8 cellular contexts compared by ENCODE assay signal in the genomic region with DNA sequence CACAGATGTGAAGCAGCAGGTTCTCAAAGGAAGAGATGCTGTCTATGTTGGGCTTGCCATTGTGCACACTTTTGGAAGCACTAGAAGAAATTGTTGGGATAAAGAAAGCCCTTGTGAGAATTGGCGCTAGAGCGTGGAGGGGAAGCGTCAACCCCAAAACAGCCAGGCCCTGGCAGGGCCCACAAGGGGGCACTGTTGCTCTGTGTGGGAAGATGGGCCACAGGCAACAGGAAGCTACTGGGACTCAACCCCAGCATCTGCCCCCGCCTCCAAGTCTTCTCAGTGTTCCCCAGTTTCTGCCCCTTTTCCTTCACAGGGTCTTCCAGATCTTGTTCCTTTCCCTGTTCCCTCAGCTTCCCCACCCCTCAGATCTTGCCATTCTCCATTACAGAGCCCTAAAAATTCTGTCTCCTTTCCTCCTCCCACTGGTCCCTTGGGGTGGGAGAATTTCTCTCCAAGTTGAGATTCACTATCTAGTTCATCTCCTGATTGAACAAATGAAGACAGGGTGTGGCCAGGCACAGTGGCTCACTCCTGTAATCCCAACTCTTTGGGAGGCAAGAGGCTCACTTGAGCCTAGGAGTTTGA.
DNase-seq lines count a peak whose midpoint lies in the region; ATAC-seq and TF ChIP-seq lines count a peak whose summit lies in the region.

No MANE protein-coding gene starts in this region.

- ATAC-seq in HG03354 (IDR thresholded peaks at IDR 0.05; ENCODE audit: poor library complexity, severe bottlenecking, unreplicated experiment) (peak; percentile 86), Right ventricle myocardium inferior (peak; percentile 80)

- intact Hi-C loops in Right ventricle myocardium inferior (cut with DNase I), result loop anchor here (1.0 kb wide), 1 partner anchor 75 kb away; no protein-coding TSS in a partner anchor

- TF ChIP-seq CTCF in 22Rv1 (IDR thresholded peaks at IDR 0.05) (peak; percentile 75), GM12875 (IDR thresholded peaks at IDR 0.05; ENCODE audit: borderline replicate concordance, insufficient read depth, low read depth, low read length) (peak; percentile 95), retinal pigment epithelial cell (conservative IDR thresholded peaks at IDR 0.05; ENCODE audit: low read depth, low read length) (peak; percentile 81)

- no peak overlapping the region for H3K4me3 ChIP-seq in GM12875 (ENCODE audit: low read depth, low read length)
- H3K4me3 ChIP-seq in retinal pigment epithelial cell (ENCODE audit: low read length), result no peak overlapping the region

- no peak overlapping the region for H3K27ac ChIP-seq in 22Rv1

- in situ Hi-C loops in SK-MEL-5 (cut with HindIII; ENCODE audit: low pct_unique_long_range_greater_than_20kb, low sequenced_read_pairs), result no loop called here

- DNase-seq in SK-MEL-5 (ENCODE audit: low read depth, low spot score), result peak; percentile 71
- DNase-seq in activated gamma-delta T cell treated with anti-CD3 and anti-CD28 coated beads, Interleukin-2, amount 50 U/mL, for 16 hours (ENCODE audit: low read depth), result peak; percentile 12
- DNase-seq in Right ventricle myocardium inferior (ENCODE audit: missing footprints), result peak; percentile 83
- DNase-seq in retinal pigment epithelial cell (ENCODE audit: low read depth), result no peak
- no peak for DNase-seq in DMS79 (lab: John Stamatoyannopoulos, UW)

Comparison
In these comparisons a context has a peak if more than half of its experiments do, and no peak if none do; other contexts are left out.
1. DNase-seq: peak in SK-MEL-5 (single experiment), activated gamma-delta T cell treated with anti-CD3 and anti-CD28 coated beads, Interleukin-2, amount 50 U/mL, for 16 hours (single experiment) and Right ventricle myocardium inferior (single experiment); none in retinal pigment epithelial cell (single experiment) and DMS79 (single experiment).
2. Peak in every context shown above with its lines, with median percentiles within 50 percentile points of each other: CTCF ChIP-seq.